In genomic region chr12:124150176-124150575, GRCh38 we compare ENCODE assay signal across 17 cellular contexts.
A peak's percentile ranks its signal among the peaks of the same experiment; 100 is the strongest.
DNase-seq lines count a peak whose midpoint lies in the region; ATAC-seq and TF ChIP-seq lines count a peak whose summit lies in the region.
"Had no signal": no experiment of that assay in that cellular context is flagged by ENCODE, and none has a peak within 500 bp of the region (broad histone marks: within the 10 kb centered on the region; RNA-seq: fewer than 3 reads in every experiment).

No MANE protein-coding gene starts in this region.

- no peaks in the 10 kb centered on the region for H4K20me1 ChIP-seq in BLaER1 treated with 17β-estradiol and CSF1 and Interleukin-3, amounts not matched to agents 10 nM and 100 nM

- H3K4me1 ChIP-seq in BLaER1 treated with 17β-estradiol and CSF1 and Interleukin-3, amounts not matched to agents 10 nM and 100 nM = peaks cover 14 to 45% (median 41%) of the 10 kb centered on the region in 10 experiments

- H3K9ac ChIP-seq in BLaER1 treated with 17β-estradiol and CSF1 and Interleukin-3, amounts not matched to agents 10 nM and 100 nM = peak overlapping the region in 3 of 11 experiments; percentile 26 to 39 (median 35); a peak in 3 of 22 replicates

- peaks cover 10% of the 10 kb centered on the region for H3K9me3 Mint-ChIP-seq in nephron
- no peaks in the 10 kb centered on the region for H3K9me3 Mint-ChIP-seq in activated naive CD8-positive, alpha-beta T cell treated with anti-CD3 and anti-CD28 coated beads, Interleukin-2, amount 50 U/mL, for 24 hours
- H3K9me3 Mint-ChIP-seq: CD4-positive, alpha-beta memory T cell had no signal

- TF ChIP-seq POLR2A in NB4 (IDR thresholded peaks at IDR 0.05; ENCODE audit: extremely low read depth, insufficient read length) = no peak

- peak overlapping the region in 2 of 3 experiments; percentile 15 to 24 for H3K27ac Mint-ChIP-seq in nephron
- no peak overlapping the region for H3K27ac Mint-ChIP-seq in activated naive CD8-positive, alpha-beta T cell treated with anti-CD3 and anti-CD28 coated beads, Interleukin-2, amount 50 U/mL, for 24 hours
- H3K27ac Mint-ChIP-seq: HFFc6 had no signal

- peak; percentile 61 for DNase-seq in NB4 (ENCODE audit: low read depth)
- DNase-seq in NCI-H69 (lab: John Stamatoyannopoulos, UW) = peak; percentile 68
- no peak for DNase-seq in activated naive CD8-positive, alpha-beta T cell treated with anti-CD3 and anti-CD28 coated beads, Interleukin-2, amount 50 U/mL, for 24 hours
- DNase-seq in omental fat pad (ENCODE audit: low spot score) = no peak
- DNase-seq in NCI-H1092 treated with DMSO at 0.1 percent for 48 hours (lab: John Stamatoyannopoulos, UW) = no peak
- DNase-seq in kidney glomerular epithelial cell (lab: John Stamatoyannopoulos, UW) = no peak
- DNase-seq: Calu3; CD4-positive, alpha-beta memory T cell; GDM1; GOT3; HFFc6; KBM-7; NCI-H1930; OCI-M1; T-helper 2 cell had no signal

- no peak for ATAC-seq in activated naive CD8-positive, alpha-beta T cell treated with anti-CD3 and anti-CD28 coated beads, Interleukin-2, amount 50 U/mL, for 24 hours
- no peak for ATAC-seq in omental fat pad (ENCODE audit: low FRiP score)

- TF ChIP-seq CTCF in NB4 (IDR thresholded peaks at IDR 0.05; ENCODE audit: low read depth, low read length) (no peak), nephron (IDR thresholded peaks at IDR 0.05; ENCODE audit: unreplicated experiment in 3 of 3) (no peak), omental fat pad (IDR thresholded peaks at IDR 0.05) (no peak)

- H3K27me3 ChIP-seq in BLaER1 treated with 17β-estradiol and CSF1 and Interleukin-3, amounts not matched to agents 10 nM and 100 nM = no peaks in the 10 kb centered on the region

- peaks cover 3% of the 10 kb centered on the region for H3K27me3 Mint-ChIP-seq in nephron (ENCODE audit: low read depth)
- no peaks in the 10 kb centered on the region for H3K27me3 Mint-ChIP-seq in activated naive CD8-positive, alpha-beta T cell treated with anti-CD3 and anti-CD28 coated beads, Interleukin-2, amount 50 U/mL, for 24 hours

- no peaks in the 10 kb centered on the region; a peak in 1 of 22 replicates for H3K36me3 ChIP-seq in BLaER1 treated with 17β-estradiol and CSF1 and Interleukin-3, amounts not matched to agents 10 nM and 100 nM

- peaks cover 0 to 33% (median 18%) of the 10 kb centered on the region in 11 experiments; a peak in 17 of 22 replicates for H3K9me3 ChIP-seq in BLaER1 treated with 17β-estradiol and CSF1 and Interleukin-3, amounts not matched to agents 10 nM and 100 nM (replicated peaks in 1 of 11)

- H3K4me1 Mint-ChIP-seq in nephron = peaks cover 57% of the 10 kb centered on the region
- H3K4me1 Mint-ChIP-seq in activated naive CD8-positive, alpha-beta T cell treated with anti-CD3 and anti-CD28 coated beads, Interleukin-2, amount 50 U/mL, for 24 hours = no peaks in the 10 kb centered on the region

- peak overlapping the region in 6 of 11 experiments; percentile 64 to 82 (median 76); a peak in 11 of 22 replicates for H3K27ac ChIP-seq in BLaER1 treated with 17β-estradiol and CSF1 and Interleukin-3, amounts not matched to agents 10 nM and 100 nM

- H3K36me3 Mint-ChIP-seq in nephron (ENCODE audit: low read depth) = peaks cover 13% of the 10 kb centered on the region
- H3K36me3 Mint-ChIP-seq in activated naive CD8-positive, alpha-beta T cell treated with anti-CD3 and anti-CD28 coated beads, Interleukin-2, amount 50 U/mL, for 24 hours (ENCODE audit: low read depth) = no peaks in the 10 kb centered on the region
- H3K36me3 Mint-ChIP-seq: CD4-positive, alpha-beta memory T cell had no signal

- no peak overlapping the region for H3K4me3 ChIP-seq in BLaER1 treated with 17β-estradiol and CSF1 and Interleukin-3, amounts not matched to agents 10 nM and 100 nM
- H3K4me3 ChIP-seq in NB4 (ENCODE audit: low read depth, low read length) = no peak overlapping the region

- peak overlapping the region in 9 of 11 experiments; percentile 23 to 87 (median 75); a peak in 17 of 22 replicates for H3K4me2 ChIP-seq in BLaER1 treated with 17β-estradiol and CSF1 and Interleukin-3, amounts not matched to agents 10 nM and 100 nM

- H3K4me3 Mint-ChIP-seq in nephron = no peak overlapping the region
- H3K4me3 Mint-ChIP-seq in activated naive CD8-positive, alpha-beta T cell treated with anti-CD3 and anti-CD28 coated beads, Interleukin-2, amount 50 U/mL, for 24 hours = no peak overlapping the region
- H3K4me3 Mint-ChIP-seq: CD4-positive, alpha-beta memory T cell; HFFc6 had no signal

Comparison
In these comparisons a context has a peak if more than half of its experiments do, and no peak if none do; other contexts are left out.
1. DNase-seq: peak in NB4 (single experiment) and NCI-H69 (single experiment); none in activated naive CD8-positive, alpha-beta T cell treated with anti-CD3 and anti-CD28 coated beads, Interleukin-2, amount 50 U/mL, for 24 hours (single experiment), omental fat pad (single experiment), NCI-H1092 treated with DMSO at 0.1 percent for 48 hours (single experiment) and kidney glomerular epithelial cell (single experiment).